1 cellular context compared by ENCODE assay signal in the genomic region with DNA sequence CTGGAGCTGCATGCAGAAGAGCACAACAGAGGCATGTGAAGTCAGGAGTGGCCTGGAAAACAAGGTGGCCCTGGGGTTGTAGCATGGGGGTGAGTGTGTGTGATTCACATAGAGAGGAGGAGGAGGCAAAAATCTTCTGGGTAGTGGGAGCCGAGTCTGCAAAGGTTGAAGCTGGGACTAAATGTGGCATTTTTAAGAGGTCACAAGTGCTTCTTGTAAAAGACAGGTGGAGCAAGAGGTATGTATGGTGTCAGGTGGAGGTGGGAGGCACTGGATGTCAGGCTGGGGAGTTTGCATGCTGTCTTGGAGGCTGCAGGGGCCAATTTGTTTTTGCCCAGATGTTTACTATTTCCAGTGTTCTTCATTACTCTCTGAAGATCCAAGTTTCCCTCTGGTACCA.
TF ChIP-seq lines count a peak whose summit lies in the region.

No MANE protein-coding gene starts in this region.

TF ChIP-seq in GM23338, 12 proteins besides CTCF, POLR2A, EP300 and RAD21 (continued from another document):
- TF ChIP-seq, protein P1, sequence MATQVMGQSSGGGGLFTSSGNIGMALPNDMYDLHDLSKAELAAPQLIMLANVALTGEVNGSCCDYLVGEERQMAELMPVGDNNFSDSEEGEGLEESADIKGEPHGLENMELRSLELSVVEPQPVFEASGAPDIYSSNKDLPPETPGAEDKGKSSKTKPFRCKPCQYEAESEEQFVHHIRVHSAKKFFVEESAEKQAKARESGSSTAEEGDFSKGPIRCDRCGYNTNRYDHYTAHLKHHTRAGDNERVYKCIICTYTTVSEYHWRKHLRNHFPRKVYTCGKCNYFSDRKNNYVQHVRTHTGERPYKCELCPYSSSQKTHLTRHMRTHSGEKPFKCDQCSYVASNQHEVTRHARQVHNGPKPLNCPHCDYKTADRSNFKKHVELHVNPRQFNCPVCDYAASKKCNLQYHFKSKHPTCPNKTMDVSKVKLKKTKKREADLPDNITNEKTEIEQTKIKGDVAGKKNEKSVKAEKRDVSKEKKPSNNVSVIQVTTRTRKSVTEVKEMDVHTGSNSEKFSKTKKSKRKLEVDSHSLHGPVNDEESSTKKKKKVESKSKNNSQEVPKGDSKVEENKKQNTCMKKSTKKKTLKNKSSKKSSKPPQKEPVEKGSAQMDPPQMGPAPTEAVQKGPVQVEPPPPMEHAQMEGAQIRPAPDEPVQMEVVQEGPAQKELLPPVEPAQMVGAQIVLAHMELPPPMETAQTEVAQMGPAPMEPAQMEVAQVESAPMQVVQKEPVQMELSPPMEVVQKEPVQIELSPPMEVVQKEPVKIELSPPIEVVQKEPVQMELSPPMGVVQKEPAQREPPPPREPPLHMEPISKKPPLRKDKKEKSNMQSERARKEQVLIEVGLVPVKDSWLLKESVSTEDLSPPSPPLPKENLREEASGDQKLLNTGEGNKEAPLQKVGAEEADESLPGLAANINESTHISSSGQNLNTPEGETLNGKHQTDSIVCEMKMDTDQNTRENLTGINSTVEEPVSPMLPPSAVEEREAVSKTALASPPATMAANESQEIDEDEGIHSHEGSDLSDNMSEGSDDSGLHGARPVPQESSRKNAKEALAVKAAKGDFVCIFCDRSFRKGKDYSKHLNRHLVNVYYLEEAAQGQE (IDR thresholded peaks at IDR 0.05; ENCODE audit: unreplicated experiment), result no peak
- TF ChIP-seq EZH2phosphoT487 (IDR thresholded peaks at IDR 0.05; ENCODE audit: unreplicated experiment), result no peak
- TF ChIP-seq EZH2 (IDR thresholded peaks at IDR 0.05; ENCODE audit: low read depth, unreplicated experiment), result no peak
- TF ChIP-seq STAT1 (IDR thresholded peaks at IDR 0.05; ENCODE audit: unreplicated experiment), result no peak
- TF ChIP-seq, protein P2, sequence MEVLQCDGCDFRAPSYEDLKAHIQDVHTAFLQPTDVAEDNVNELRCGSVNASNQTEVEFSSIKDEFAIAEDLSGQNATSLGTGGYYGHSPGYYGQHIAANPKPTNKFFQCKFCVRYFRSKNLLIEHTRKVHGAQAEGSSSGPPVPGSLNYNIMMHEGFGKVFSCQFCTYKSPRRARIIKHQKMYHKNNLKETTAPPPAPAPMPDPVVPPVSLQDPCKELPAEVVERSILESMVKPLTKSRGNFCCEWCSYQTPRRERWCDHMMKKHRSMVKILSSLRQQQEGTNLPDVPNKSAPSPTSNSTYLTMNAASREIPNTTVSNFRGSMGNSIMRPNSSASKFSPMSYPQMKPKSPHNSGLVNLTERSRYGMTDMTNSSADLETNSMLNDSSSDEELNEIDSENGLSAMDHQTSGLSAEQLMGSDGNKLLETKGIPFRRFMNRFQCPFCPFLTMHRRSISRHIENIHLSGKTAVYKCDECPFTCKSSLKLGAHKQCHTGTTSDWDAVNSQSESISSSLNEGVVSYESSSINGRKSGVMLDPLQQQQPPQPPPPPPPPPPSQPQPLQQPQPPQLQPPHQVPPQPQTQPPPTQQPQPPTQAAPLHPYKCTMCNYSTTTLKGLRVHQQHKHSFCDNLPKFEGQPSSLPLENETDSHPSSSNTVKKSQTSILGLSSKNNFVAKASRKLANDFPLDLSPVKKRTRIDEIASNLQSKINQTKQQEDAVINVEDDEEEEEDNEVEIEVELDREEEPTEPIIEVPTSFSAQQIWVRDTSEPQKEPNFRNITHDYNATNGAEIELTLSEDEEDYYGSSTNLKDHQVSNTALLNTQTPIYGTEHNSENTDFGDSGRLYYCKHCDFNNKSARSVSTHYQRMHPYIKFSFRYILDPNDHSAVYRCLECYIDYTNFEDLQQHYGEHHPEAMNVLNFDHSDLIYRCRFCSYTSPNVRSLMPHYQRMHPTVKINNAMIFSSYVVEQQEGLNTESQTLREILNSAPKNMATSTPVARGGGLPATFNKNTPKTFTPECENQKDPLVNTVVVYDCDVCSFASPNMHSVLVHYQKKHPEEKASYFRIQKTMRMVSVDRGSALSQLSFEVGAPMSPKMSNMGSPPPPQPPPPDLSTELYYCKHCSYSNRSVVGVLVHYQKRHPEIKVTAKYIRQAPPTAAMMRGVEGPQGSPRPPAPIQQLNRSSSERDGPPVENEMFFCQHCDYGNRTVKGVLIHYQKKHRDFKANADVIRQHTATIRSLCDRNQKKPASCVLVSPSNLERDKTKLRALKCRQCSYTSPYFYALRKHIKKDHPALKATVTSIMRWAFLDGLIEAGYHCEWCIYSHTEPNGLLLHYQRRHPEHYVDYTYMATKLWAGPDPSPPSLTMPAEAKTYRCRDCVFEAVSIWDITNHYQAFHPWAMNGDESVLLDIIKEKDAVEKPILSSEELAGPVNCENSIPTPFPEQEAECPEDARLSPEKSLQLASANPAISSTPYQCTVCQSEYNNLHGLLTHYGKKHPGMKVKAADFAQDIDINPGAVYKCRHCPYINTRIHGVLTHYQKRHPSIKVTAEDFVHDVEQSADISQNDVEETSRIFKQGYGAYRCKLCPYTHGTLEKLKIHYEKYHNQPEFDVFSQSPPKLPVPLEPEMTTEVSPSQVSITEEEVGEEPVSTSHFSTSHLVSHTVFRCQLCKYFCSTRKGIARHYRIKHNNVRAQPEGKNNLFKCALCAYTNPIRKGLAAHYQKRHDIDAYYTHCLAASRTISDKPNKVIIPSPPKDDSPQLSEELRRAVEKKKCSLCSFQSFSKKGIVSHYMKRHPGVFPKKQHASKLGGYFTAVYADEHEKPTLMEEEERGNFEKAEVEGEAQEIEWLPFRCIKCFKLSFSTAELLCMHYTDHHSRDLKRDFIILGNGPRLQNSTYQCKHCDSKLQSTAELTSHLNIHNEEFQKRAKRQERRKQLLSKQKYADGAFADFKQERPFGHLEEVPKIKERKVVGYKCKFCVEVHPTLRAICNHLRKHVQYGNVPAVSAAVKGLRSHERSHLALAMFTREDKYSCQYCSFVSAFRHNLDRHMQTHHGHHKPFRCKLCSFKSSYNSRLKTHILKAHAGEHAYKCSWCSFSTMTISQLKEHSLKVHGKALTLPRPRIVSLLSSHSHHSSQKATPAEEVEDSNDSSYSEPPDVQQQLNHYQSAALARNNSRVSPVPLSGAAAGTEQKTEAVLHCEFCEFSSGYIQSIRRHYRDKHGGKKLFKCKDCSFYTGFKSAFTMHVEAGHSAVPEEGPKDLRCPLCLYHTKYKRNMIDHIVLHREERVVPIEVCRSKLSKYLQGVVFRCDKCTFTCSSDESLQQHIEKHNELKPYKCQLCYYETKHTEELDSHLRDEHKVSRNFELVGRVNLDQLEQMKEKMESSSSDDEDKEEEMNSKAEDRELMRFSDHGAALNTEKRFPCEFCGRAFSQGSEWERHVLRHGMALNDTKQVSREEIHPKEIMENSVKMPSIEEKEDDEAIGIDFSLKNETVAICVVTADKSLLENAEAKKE (CRISPR knock-in tag; IDR thresholded peaks at IDR 0.05), result no peak
- TF ChIP-seq POLR2AphosphoS5 (IDR thresholded peaks at IDR 0.05; ENCODE audit: low read depth), result no peak
- TF ChIP-seq, protein P3, sequence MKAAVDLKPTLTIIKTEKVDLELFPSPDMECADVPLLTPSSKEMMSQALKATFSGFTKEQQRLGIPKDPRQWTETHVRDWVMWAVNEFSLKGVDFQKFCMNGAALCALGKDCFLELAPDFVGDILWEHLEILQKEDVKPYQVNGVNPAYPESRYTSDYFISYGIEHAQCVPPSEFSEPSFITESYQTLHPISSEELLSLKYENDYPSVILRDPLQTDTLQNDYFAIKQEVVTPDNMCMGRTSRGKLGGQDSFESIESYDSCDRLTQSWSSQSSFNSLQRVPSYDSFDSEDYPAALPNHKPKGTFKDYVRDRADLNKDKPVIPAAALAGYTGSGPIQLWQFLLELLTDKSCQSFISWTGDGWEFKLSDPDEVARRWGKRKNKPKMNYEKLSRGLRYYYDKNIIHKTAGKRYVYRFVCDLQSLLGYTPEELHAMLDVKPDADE (IDR thresholded peaks at IDR 0.05), result no peak
- no peak for TF ChIP-seq ZNF331 (CRISPR knock-in tag; IDR thresholded peaks at IDR 0.05; ENCODE audit: low read depth)
- TF ChIP-seq ZNF114 (CRISPR knock-in tag; IDR thresholded peaks at IDR 0.05), result no peak
- no peak for TF ChIP-seq JUNB (IDR thresholded peaks at IDR 0.05; ENCODE audit: unreplicated experiment)
